In genomic region chr16:30649725-30650368, GRCh38 we compare ENCODE assay signal across 8 cellular contexts. TPM values are rescaled to one million over a fixed set of nuclear protein-coding genes. Genes with fewer than 3 reads are reported as not detected.
DNase-seq lines count a peak whose midpoint lies in the region; ATAC-seq lines count a peak whose summit lies in the region.

No MANE protein-coding gene starts in this region.

- no peak overlapping the region for H3K27ac ChIP-seq in SJSA1

- H3K27me3 ChIP-seq in SJSA1 (replicated peaks), result no peaks in the 10 kb centered on the region

- peak; percentile 22 for DNase-seq in activated CD4-positive, alpha-beta T cell treated with anti-CD3 and anti-CD28 coated beads for 1 hour
- no peak for DNase-seq in activated CD4-positive, alpha-beta T cell treated with anti-CD3 and anti-CD28 coated beads for 48 hours
- no peak for DNase-seq in SJSA1 (ENCODE audit: low read depth in 1 of 2, low spot score in 2 of 2)
- DNase-seq in pons (ENCODE audit: low spot score), result peak; percentile 37
- no peak for DNase-seq in DMS 273 (lab: John Stamatoyannopoulos, UW; ENCODE audit: unreplicated experiment)

- H3K36me3 ChIP-seq in SJSA1, result peaks cover 7% of the 10 kb centered on the region

- peak; percentile 3 for ATAC-seq in esophagus mucosa
- ATAC-seq in GM19324 (IDR thresholded peaks at IDR 0.05; ENCODE audit: low FRiP score, unreplicated experiment), result no peak
- no peak for ATAC-seq in HG03025 (IDR thresholded peaks at IDR 0.05; ENCODE audit: low FRiP score, unreplicated experiment)

- H3K9me3 ChIP-seq in SJSA1 (replicated peaks), result no peaks in the 10 kb centered on the region

- peak overlapping the region; percentile 54; the same call in 1 of the 2 replicates for H3K4me3 ChIP-seq in SJSA1

- peaks cover 8% of the 10 kb centered on the region for H3K4me1 ChIP-seq in SJSA1 (replicated peaks)

RNA-seq across cellular contexts. Expression of gene PRR14, which starts 0.9 kb away (rescaled TPM):
- 6.1 and 8.2 TPM in 2 replicates for total RNA-seq in SJSA1 (2014; rRNA removed; shearing (Covaris generic))
- 27.0 TPM for total RNA-seq in esophagus mucosa

RNA-seq across cellular contexts. Expression of gene FBRS, which starts 8.4 kb away (rescaled TPM):
- total RNA-seq in SJSA1 (2014; rRNA removed; shearing (Covaris generic)), result 7.6 and 13.6 TPM in 2 replicates
- total RNA-seq in esophagus mucosa, result 42.4 TPM

RNA-seq across cellular contexts. Expression of gene ZNF689, which starts 39.7 kb away (rescaled TPM):
- total RNA-seq in SJSA1 (2014; rRNA removed; shearing (Covaris generic)), result 8.1 and 9.8 TPM in 2 replicates
- 2.8 TPM for total RNA-seq in esophagus mucosa

RNA-seq across cellular contexts. Expression of gene SRCAP, which starts 49.1 kb away (rescaled TPM):
- 9.4 and 14.3 TPM in 2 replicates for total RNA-seq in SJSA1 (2014; rRNA removed; shearing (Covaris generic))
- total RNA-seq in esophagus mucosa, result 29.5 TPM

Comparison
In these comparisons a context has a peak if more than half of its experiments do, and no peak if none do; other contexts are left out.
1. DNase-seq: peak in activated CD4-positive, alpha-beta T cell treated with anti-CD3 and anti-CD28 coated beads for 1 hour (single experiment) and pons (single experiment); none in activated CD4-positive, alpha-beta T cell treated with anti-CD3 and anti-CD28 coated beads for 48 hours (single experiment), SJSA1 (0 of 2) and DMS 273 (single experiment).